ENCODE assay signal across 9 cellular contexts in the genomic region with DNA sequence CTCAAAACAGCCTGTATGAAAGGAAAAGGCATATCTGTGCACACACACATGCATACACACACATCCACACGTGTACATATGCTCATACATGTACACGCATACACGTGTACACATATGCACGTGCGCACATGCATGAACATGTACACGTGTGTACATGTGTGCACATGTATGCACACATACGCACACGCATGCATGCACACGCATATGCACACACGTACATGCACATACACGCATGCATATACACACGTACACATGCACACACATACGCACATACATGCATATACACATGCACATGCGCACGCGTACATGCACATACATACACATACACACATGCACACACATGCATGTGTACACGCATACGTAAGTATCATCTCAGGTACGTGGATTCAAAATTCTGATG.
"Had no signal": no experiment of that assay in that cellular context is flagged by ENCODE, and none has a peak within 500 bp of the region (broad histone marks: within the 10 kb centered on the region; RNA-seq: fewer than 3 reads in every experiment).

No MANE protein-coding gene starts in this region.

- H3K4me3 ChIP-seq: coronary artery, left ventricle myocardium inferior, pancreas, transverse colon had no signal

- H3K36me3 ChIP-seq: left ventricle myocardium inferior, pancreas, transverse colon had no signal

- DNase-seq: activated CD4-positive, alpha-beta memory T cell treated with anti-CD3 and anti-CD28 coated beads, Interleukin-2, amount 10 ng/mL, durations not matched to agents 7 days and 5 days; activated CD4-positive, alpha-beta T cell treated with anti-CD3 and anti-CD28 coated beads for 36 hours; activated naive CD4-positive, alpha-beta T cell treated with anti-CD3 and anti-CD28 coated beads for 36 hours; activated T-cell treated with anti-CD3 and anti-CD28 coated beads, Interleukin-2, amount 50 U/mL, for 1 hour; left ventricle myocardium inferior; pancreas; stimulated activated CD4-positive, alpha-beta T cell treated with anti-CD3 and anti-CD28 coated beads, Interleukin-2, amount 100 ng/mL, for 24 hours; transverse colon had no signal

- H3K9me3 ChIP-seq: left ventricle myocardium inferior, pancreas, transverse colon had no signal

- ATAC-seq: activated CD4-positive, alpha-beta T cell treated with anti-CD3 and anti-CD28 coated beads for 36 hours; pancreas had no signal

- H3K27me3 ChIP-seq: pancreas, transverse colon had no signal

- H3K27ac ChIP-seq: coronary artery, left ventricle myocardium inferior, pancreas, transverse colon had no signal
